ENCODE assay signal across 17 cellular contexts in genomic region chr5:66021585-66021984, GRCh38.
A peak's percentile ranks its signal among the peaks of the same experiment; 100 is the strongest.
DNase-seq lines count a peak whose midpoint lies in the region; ATAC-seq and TF ChIP-seq lines count a peak whose summit lies in the region.
"Had no signal": no experiment of that assay in that cellular context is flagged by ENCODE, and none has a peak within 500 bp of the region (broad histone marks: within the 10 kb centered on the region; RNA-seq: fewer than 3 reads in every experiment).

No MANE protein-coding gene starts in this region.

- H3K9me3 ChIP-seq in psoas muscle (no peaks in the 10 kb centered on the region), testis (no peaks in the 10 kb centered on the region)
- H3K9me3 ChIP-seq: Peyer's patch had no signal

- peaks cover 33% of the 10 kb centered on the region for H3K36me3 Mint-ChIP-seq in central memory CD8-positive, alpha-beta T cell (ENCODE audit: insufficient read depth)

- H3K36me3 ChIP-seq in psoas muscle (ENCODE audit: insufficient read depth in 1 of 2, low read depth in 1 of 2) = peaks cover 0 to 24% of the 10 kb centered on the region in 2 donors
- no peaks in the 10 kb centered on the region for H3K36me3 ChIP-seq in testis (ENCODE audit: low read depth, missing control alignments)

- peak overlapping the region; percentile 35 for H3K27ac Mint-ChIP-seq in central memory CD8-positive, alpha-beta T cell (ENCODE audit: low read depth)
- H3K27ac Mint-ChIP-seq: CD4-positive, CD25-positive, alpha-beta regulatory T cell had no signal

- no peaks in the 10 kb centered on the region for H3K9me3 Mint-ChIP-seq in central memory CD8-positive, alpha-beta T cell
- H3K9me3 Mint-ChIP-seq: CD4-positive, CD25-positive, alpha-beta regulatory T cell had no signal

- H3K27me3 Mint-ChIP-seq in central memory CD8-positive, alpha-beta T cell = no peaks in the 10 kb centered on the region
- H3K27me3 Mint-ChIP-seq: CD4-positive, CD25-positive, alpha-beta regulatory T cell had no signal

- no peak for TF ChIP-seq CTCF in psoas muscle (IDR thresholded peaks at IDR 0.05)
- no peak for TF ChIP-seq CTCF in testis (IDR thresholded peaks at IDR 0.05)

- TF ChIP-seq POLR2A in testis (IDR thresholded peaks at IDR 0.05) = no peak

- DNase-seq in NCI-H748 (lab: John Stamatoyannopoulos, UW; ENCODE audit: unreplicated experiment) (peak; percentile 20), NCI-H748 treated with DMSO at 0.1 percent for 48 hours (lab: John Stamatoyannopoulos, UW) (no peak), NCI-H2029 (lab: John Stamatoyannopoulos, UW) (peak; percentile 13), psoas muscle (no peak), testis (no peak), NK-92 (lab: John Stamatoyannopoulos, UW; ENCODE audit: unreplicated experiment) (no peak)
- no peak for DNase-seq in central memory CD8-positive, alpha-beta T cell (ENCODE audit: low spot score in 2 of 2)
- DNase-seq: ACHN; CD4-positive, CD25-positive, alpha-beta regulatory T cell; DMS53; NCI-H774; Peyer's patch; Right ventricle myocardium superior; SK-N-SH; T-helper 1 cell had no signal

- 68 to 100% (median 82%) methylated on average over 1 of the region's 1 CpG for WGBS in psoas muscle, 3 donors
- 73 to 81% methylated on average over 1 of the region's 1 CpG for WGBS in testis, 2 donors

- H3K4me3 ChIP-seq in psoas muscle (no peak overlapping the region), testis (no peak overlapping the region)
- H3K4me3 ChIP-seq: Peyer's patch had no signal

- H3K4me1 Mint-ChIP-seq in central memory CD8-positive, alpha-beta T cell = peaks cover 36% of the 10 kb centered on the region

- no peak overlapping the region for H3K4me3 Mint-ChIP-seq in central memory CD8-positive, alpha-beta T cell

- H3K27me3 ChIP-seq in psoas muscle (ENCODE audit: insufficient read depth in 3 of 3, low read length in 2 of 3) = no peaks in the 10 kb centered on the region
- no peaks in the 10 kb centered on the region for H3K27me3 ChIP-seq in testis
- H3K27me3 ChIP-seq: Peyer's patch had no signal

- H3K4me1 ChIP-seq in psoas muscle = no peaks in the 10 kb centered on the region
- H3K4me1 ChIP-seq in testis = no peaks in the 10 kb centered on the region
- H3K4me1 ChIP-seq: Peyer's patch had no signal

- H3K27ac ChIP-seq in psoas muscle = no peak overlapping the region
- H3K27ac ChIP-seq in testis = no peak overlapping the region
- H3K27ac ChIP-seq: HL-60, Peyer's patch had no signal

- ATAC-seq in central memory CD8-positive, alpha-beta T cell (replicated peaks; ENCODE audit: extremely low read depth, poor library complexity, severe bottlenecking) = no peak
- ATAC-seq in psoas muscle = peak in 3 of 4 donors; percentile 25 to 74 (median 40)
- ATAC-seq in GM19397 (IDR thresholded peaks at IDR 0.05; ENCODE audit: unreplicated experiment) = no peak

- intact Hi-C loops in psoas muscle (cut with DNase I) (loop anchor here in 1 of 2 donors (10.0 kb wide), 1 partner anchor 97 kb away; the partner anchor contains the start of gene ERBIN), testis (cut with DNase I; ENCODE audit: low total_unique reads) (no loop called here)

Comparison
In these comparisons a context has a peak if more than half of its experiments do, and no peak if none do; other contexts are left out.
1. DNase-seq: peak in NCI-H748 (single experiment) and NCI-H2029 (single experiment); none in NCI-H748 treated with DMSO at 0.1 percent for 48 hours (single experiment), central memory CD8-positive, alpha-beta T cell (0 of 2), psoas muscle (0 of 2), testis (single experiment) and NK-92 (single experiment).
2. ATAC-seq: peak in psoas muscle (3 of 4); none in central memory CD8-positive, alpha-beta T cell (single experiment) and GM19397 (single experiment).